18 cellular contexts compared by ENCODE assay signal in the genomic region with DNA sequence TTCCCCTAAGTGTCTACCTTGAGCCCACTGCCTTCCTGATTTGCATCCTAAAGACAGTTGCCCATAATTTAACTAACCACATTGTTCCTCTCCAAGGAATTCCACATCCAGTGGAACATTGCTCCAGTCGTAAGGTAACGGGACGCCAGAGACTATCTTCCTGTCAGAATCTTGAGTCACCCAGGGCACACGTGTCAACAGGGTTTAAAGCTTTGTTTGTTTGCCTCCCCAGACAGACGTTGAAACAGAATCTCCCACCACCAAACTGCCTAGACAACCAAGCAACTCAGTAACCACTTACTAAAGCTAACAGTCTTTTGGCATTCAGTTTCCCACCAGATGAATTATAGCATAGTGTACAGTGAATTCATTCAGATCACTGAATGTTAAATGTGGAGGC.
DNase-seq lines count a peak whose midpoint lies in the region; ATAC-seq and TF ChIP-seq lines count a peak whose summit lies in the region.
"Had no signal": no experiment of that assay in that cellular context is flagged by ENCODE, and none has a peak within 500 bp of the region (broad histone marks: within the 10 kb centered on the region; RNA-seq: fewer than 3 reads in every experiment).

No MANE protein-coding gene starts in this region.

- no peak overlapping the region for H2AK5ac ChIP-seq in neuronal stem cell (ENCODE audit: low read depth, low read length)

- no peak overlapping the region for H2AFZ ChIP-seq in neuronal stem cell (ENCODE audit: low read length)
- H2AFZ ChIP-seq: GM23248 had no signal

- H3K4me3 Mint-ChIP-seq in nephron progenitor cell: no peak overlapping the region
- H3K4me3 Mint-ChIP-seq: CD14-positive monocyte had no signal

- H3K9ac ChIP-seq in neuronal stem cell (ENCODE audit: low read depth, low read length, poor library complexity): no peak overlapping the region
- H3K9ac ChIP-seq: GM23248 had no signal

- no peak overlapping the region for H2BK12ac ChIP-seq in neuronal stem cell (ENCODE audit: low read length)

- no peak overlapping the region for H3K23ac ChIP-seq in neuronal stem cell (ENCODE audit: low read depth, low read length, poor library complexity)

- no peak overlapping the region for H3K4me3 ChIP-seq in neuronal stem cell (ENCODE audit: low read length in 2 of 2)
- no peak overlapping the region for H3K4me3 ChIP-seq in left lung
- H3K4me3 ChIP-seq: GM23248, Peyer's patch had no signal

- DNase-seq in M059J (ENCODE audit: low read depth): peak; percentile 65
- peak; percentile 68 for DNase-seq in astrocyte of the hippocampus (ENCODE audit: low read depth, low spot score)
- DNase-seq in nephron progenitor cell: no peak
- DNase-seq in activated CD4-positive, alpha-beta T cell treated with anti-CD3 and anti-CD28 coated beads, Interleukin-2, amount 50 U/mL, for 4 hours: no peak
- no peak for DNase-seq in neuronal stem cell (ENCODE audit: low spot score)
- no peak for DNase-seq in left lung
- DNase-seq in posterior vena cava (ENCODE audit: low spot score): no peak
- DNase-seq: DMS153, GM23248, Kasumi-1, MM.1S, NCI-H1092 treated with DMSO at 0.1 percent for 48 hours, NCI-H510A, Peyer's patch had no signal

- H3K27ac ChIP-seq in neuronal stem cell (replicated peaks; ENCODE audit: low read length) (no peak overlapping the region), left lung (no peak overlapping the region)
- H3K27ac ChIP-seq: GM23248, HL-60, Peyer's patch had no signal

- WGBS in neuronal stem cell (ENCODE audit: extremely low coverage in 2 of 2, insufficient read length in 2 of 2, insufficient replicate concordance in 1 of 2), 2 donors: no CpG with 5 or more reads among the region's 5 CpGs

- H3K14ac ChIP-seq in neuronal stem cell (ENCODE audit: low read length): no peak overlapping the region

- H2BK120ac ChIP-seq in neuronal stem cell (ENCODE audit: low read depth, low read length): no peak overlapping the region

- no peak overlapping the region for H4K91ac ChIP-seq in neuronal stem cell (ENCODE audit: low read depth, low read length, poor library complexity)

- H3K4me2 ChIP-seq in neuronal stem cell (ENCODE audit: insufficient read depth, low read length, poor library complexity, severe bottlenecking): no peak overlapping the region

- H3K18ac ChIP-seq in neuronal stem cell (ENCODE audit: low read length): no peak overlapping the region

- H3K36me3 Mint-ChIP-seq in nephron progenitor cell (ENCODE audit: low read depth): no peaks in the 10 kb centered on the region
- H3K36me3 Mint-ChIP-seq: CD14-positive monocyte had no signal

- intact Hi-C loops in left lung (cut with DNase I): no loop called here
- intact Hi-C loops in posterior vena cava (cut with DNase I): no loop called here

- H3K79me1 ChIP-seq in neuronal stem cell (ENCODE audit: low read depth, low read length): no peaks in the 10 kb centered on the region

- no peak overlapping the region for H2BK5ac ChIP-seq in neuronal stem cell (ENCODE audit: low read length)

- peaks cover 10% of the 10 kb centered on the region for H3K4me1 Mint-ChIP-seq in nephron progenitor cell
- H3K4me1 Mint-ChIP-seq: CD14-positive monocyte had no signal

- H3K4ac ChIP-seq in neuronal stem cell (ENCODE audit: low read length): no peak overlapping the region

- H4K8ac ChIP-seq in neuronal stem cell (ENCODE audit: low read depth, low read length): no peak overlapping the region

- ATAC-seq in left lung: no peak
- ATAC-seq: HCT116, Right ventricle myocardium inferior had no signal

- no peaks in the 10 kb centered on the region for H3K36me3 ChIP-seq in neuronal stem cell (replicated peaks in 1 of 2; ENCODE audit: control insufficient read depth in 2 of 2, insufficient read depth in 2 of 2, low read length in 2 of 2)
- H3K36me3 ChIP-seq in left lung: no peaks in the 10 kb centered on the region
- H3K36me3 ChIP-seq: Peyer's patch had no signal

- H3K27ac Mint-ChIP-seq in nephron progenitor cell: peak overlapping the region; percentile 4
- H3K27ac Mint-ChIP-seq: CD14-positive monocyte had no signal

- H3K9me3 ChIP-seq in neuronal stem cell (replicated peaks in 1 of 2; ENCODE audit: control insufficient read depth in 2 of 2, insufficient read depth in 1 of 2, low read depth in 1 of 2, low read length in 2 of 2): no peaks in the 10 kb centered on the region
- H3K9me3 ChIP-seq in left lung: no peaks in the 10 kb centered on the region
- H3K9me3 ChIP-seq: Peyer's patch had no signal

- H3K27me3 Mint-ChIP-seq in nephron progenitor cell (ENCODE audit: low read depth, poor library complexity): peaks cover 13% of the 10 kb centered on the region

- H3K27me3 ChIP-seq in neuronal stem cell (ENCODE audit: control insufficient read depth in 3 of 3, insufficient read depth in 3 of 3, low read depth in 1 of 3, low read length in 3 of 3) (peaks cover 0 to 3% (median 0%) of the 10 kb centered on the region in 3 experiments), left lung (no peaks in the 10 kb centered on the region)
- H3K27me3 ChIP-seq: Peyer's patch had no signal

- TF ChIP-seq CTCF in nephron progenitor cell (IDR thresholded peaks at IDR 0.05) (no peak), left lung (IDR thresholded peaks at IDR 0.05) (no peak)

- no peak overlapping the region for H2BK15ac ChIP-seq in neuronal stem cell (ENCODE audit: low read length)

- H3K4me1 ChIP-seq in neuronal stem cell (ENCODE audit: control insufficient read depth in 2 of 2, insufficient read depth in 1 of 2, low read depth in 1 of 2, low read length in 2 of 2) (peaks cover 0 to 2% of the 10 kb centered on the region in 2 donors), left lung (no peaks in the 10 kb centered on the region)
- H3K4me1 ChIP-seq: Peyer's patch had no signal

- H3K9me3 Mint-ChIP-seq in nephron progenitor cell: no peaks in the 10 kb centered on the region

Comparison
In these comparisons a context has a peak if more than half of its experiments do, and no peak if none do; other contexts are left out.
1. DNase-seq: peak in M059J (single experiment) and astrocyte of the hippocampus (single experiment); none in nephron progenitor cell (single experiment), activated CD4-positive, alpha-beta T cell treated with anti-CD3 and anti-CD28 coated beads, Interleukin-2, amount 50 U/mL, for 4 hours (0 of 2), neuronal stem cell (single experiment), left lung (0 of 2) and posterior vena cava (single experiment).